ENCODE assay signal across 1 cellular context in genomic region chr11:8296203-8296602, GRCh38.
TF ChIP-seq lines count a peak whose summit lies in the region.

No MANE protein-coding gene starts in this region.

TF ChIP-seq in SK-N-SH treated with all-trans-retinoic acid at 6 μM for 48 hours, 23 proteins besides CTCF, POLR2A, EP300 and RAD21 (continued from another document):
- no peak for TF ChIP-seq PATZ1 (CRISPR knock-in tag; IDR thresholded peaks at IDR 0.05; ENCODE audit: borderline replicate concordance)
